In the genomic region with DNA sequence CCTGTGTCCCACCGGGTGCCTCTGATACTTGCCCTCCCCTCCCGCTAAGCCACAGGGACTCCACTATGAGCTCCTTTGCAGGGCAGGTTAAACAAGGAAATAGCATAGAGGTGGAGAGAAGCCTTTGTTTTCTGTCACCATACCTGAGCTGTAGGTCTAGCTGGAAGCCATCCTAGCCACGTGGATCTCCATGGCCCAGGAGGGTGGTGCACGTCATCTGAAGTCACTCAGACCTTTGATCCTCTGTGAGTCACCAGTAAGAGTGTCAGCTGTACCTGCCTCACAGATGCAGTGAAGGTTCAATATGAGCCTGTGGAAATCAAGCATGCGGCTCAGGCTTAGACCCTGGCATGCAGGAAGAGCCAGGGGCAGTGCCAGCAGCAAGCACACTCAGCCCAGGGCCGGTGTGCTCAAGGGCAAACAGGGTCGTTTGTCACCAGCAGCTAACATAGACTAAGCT, we compare ENCODE assay signal across 1 cellular context.
TF ChIP-seq lines count a peak whose summit lies in the region.

No MANE protein-coding gene starts in this region.

TF ChIP-seq in HepG2, 621 proteins besides CTCF, POLR2A, EP300 and RAD21 (continued from another document and continues in another):
- TF ChIP-seq, protein P1, sequence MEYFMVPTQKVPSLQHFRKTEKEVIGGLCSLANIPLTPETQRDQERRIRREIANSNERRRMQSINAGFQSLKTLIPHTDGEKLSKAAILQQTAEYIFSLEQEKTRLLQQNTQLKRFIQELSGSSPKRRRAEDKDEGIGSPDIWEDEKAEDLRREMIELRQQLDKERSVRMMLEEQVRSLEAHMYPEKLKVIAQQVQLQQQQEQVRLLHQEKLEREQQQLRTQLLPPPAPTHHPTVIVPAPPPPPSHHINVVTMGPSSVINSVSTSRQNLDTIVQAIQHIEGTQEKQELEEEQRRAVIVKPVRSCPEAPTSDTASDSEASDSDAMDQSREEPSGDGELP (IDR thresholded peaks at IDR 0.05; ENCODE audit: borderline replicate concordance, low read depth): peak; percentile 98
- TF ChIP-seq PAWR (CRISPR knock-in tag; IDR thresholded peaks at IDR 0.05; ENCODE audit: borderline replicate concordance) (no peak), NAIF1 (CRISPR knock-in tag; IDR thresholded peaks at IDR 0.05; ENCODE audit: borderline replicate concordance) (no peak), ZNF670 (CRISPR knock-in tag; IDR thresholded peaks at IDR 0.05; ENCODE audit: borderline replicate concordance) (no peak), ZBTB7A (CRISPR knock-in tag; IDR thresholded peaks at IDR 0.05) (no peak; the same call in 1 of the 2 replicates), ZNF792 (CRISPR knock-in tag; IDR thresholded peaks at IDR 0.05) (no peak), MATR3 (CRISPR knock-in tag; IDR thresholded peaks at IDR 0.05) (no peak), ZNF776 (CRISPR knock-in tag; IDR thresholded peaks at IDR 0.05) (no peak), BHLHE40 (IDR thresholded peaks at IDR 0.05; ENCODE audit: low read length) (peak; percentile 58; the same call in 1 of the 2 replicates), IRX3 (CRISPR knock-in tag; IDR thresholded peaks at IDR 0.05; ENCODE audit: borderline replicate concordance, low read depth) (no peak), LCORL (IDR thresholded peaks at IDR 0.05) (no peak), LCORL (CRISPR knock-in tag; IDR thresholded peaks at IDR 0.05) (0 out of 2 replicates have a peak, but pooled peaks have one; percentile 22), ZNF446 (CRISPR knock-in tag; IDR thresholded peaks at IDR 0.05) (no peak), ZEB1 (IDR thresholded peaks at IDR 0.05; ENCODE audit: insufficient replicate concordance, low read depth) (no peak), NFYC (CRISPR knock-in tag; IDR thresholded peaks at IDR 0.05) (no peak), MEIS1 (CRISPR knock-in tag; IDR thresholded peaks at IDR 0.05; ENCODE audit: borderline replicate concordance) (peak; percentile 78; the same call in 1 of the 2 replicates), ZNF569 (CRISPR knock-in tag; IDR thresholded peaks at IDR 0.05; ENCODE audit: borderline replicate concordance) (no peak), GZF1 (CRISPR knock-in tag; IDR thresholded peaks at IDR 0.05) (no peak), GLI4 (CRISPR knock-in tag; IDR thresholded peaks at IDR 0.05; ENCODE audit: borderline replicate concordance) (no peak), CC2D1A (CRISPR knock-in tag; IDR thresholded peaks at IDR 0.05) (0 out of 2 replicates have a peak, but pooled peaks have one; percentile 43), ZIK1 (CRISPR knock-in tag; IDR thresholded peaks at IDR 0.05; ENCODE audit: borderline replicate concordance, low read depth) (peak; percentile 69), ZNF616 (CRISPR knock-in tag; IDR thresholded peaks at IDR 0.05; ENCODE audit: low read depth) (peak; percentile 84; the same call in 1 of the 2 replicates), XRCC5 (optimal IDR thresholded peaks at IDR 0.05; ENCODE audit: low read length) (peak; percentile 30), ONECUT2 (CRISPR knock-in tag; IDR thresholded peaks at IDR 0.05) (0 out of 2 replicates have a peak, but pooled peaks have one; percentile 42), ZMAT3 (CRISPR knock-in tag; conservative IDR thresholded peaks at IDR 0.05) (peak; percentile 54; the same call in 1 of the 2 replicates), ZMYM2 (CRISPR knock-in tag; IDR thresholded peaks at IDR 0.05) (0 out of 2 replicates have a peak, but pooled peaks have one; percentile 27), MAZ (IDR thresholded peaks at IDR 0.05; ENCODE audit: borderline replicate concordance, low read depth, low read length) (no peak), MAZ (CRISPR knock-in tag; IDR thresholded peaks at IDR 0.05; ENCODE audit: low read depth) (peak; percentile 51), ZNF550 (CRISPR knock-in tag; IDR thresholded peaks at IDR 0.05; ENCODE audit: borderline replicate concordance) (no peak), RXRA (CRISPR knock-in tag; IDR thresholded peaks at IDR 0.05) (peak; percentile 31; the same call in 1 of the 2 replicates), ZFP41 (CRISPR knock-in tag; IDR thresholded peaks at IDR 0.05; ENCODE audit: borderline replicate concordance) (no peak), ZNF3 (CRISPR knock-in tag; IDR thresholded peaks at IDR 0.05) (no peak), HES4 (CRISPR knock-in tag; IDR thresholded peaks at IDR 0.05; ENCODE audit: borderline replicate concordance) (peak; percentile 40; the same call in 1 of the 2 replicates)
- TF ChIP-seq, protein P2, sequence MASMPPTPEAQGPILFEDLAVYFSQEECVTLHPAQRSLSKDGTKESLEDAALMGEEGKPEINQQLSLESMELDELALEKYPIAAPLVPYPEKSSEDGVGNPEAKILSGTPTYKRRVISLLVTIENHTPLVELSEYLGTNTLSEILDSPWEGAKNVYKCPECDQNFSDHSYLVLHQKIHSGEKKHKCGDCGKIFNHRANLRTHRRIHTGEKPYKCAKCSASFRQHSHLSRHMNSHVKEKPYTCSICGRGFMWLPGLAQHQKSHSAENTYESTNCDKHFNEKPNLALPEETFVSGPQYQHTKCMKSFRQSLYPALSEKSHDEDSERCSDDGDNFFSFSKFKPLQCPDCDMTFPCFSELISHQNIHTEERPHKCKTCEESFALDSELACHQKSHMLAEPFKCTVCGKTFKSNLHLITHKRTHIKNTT (CRISPR knock-in tag; IDR thresholded peaks at IDR 0.05): no peak
- TF ChIP-seq, protein P3, sequence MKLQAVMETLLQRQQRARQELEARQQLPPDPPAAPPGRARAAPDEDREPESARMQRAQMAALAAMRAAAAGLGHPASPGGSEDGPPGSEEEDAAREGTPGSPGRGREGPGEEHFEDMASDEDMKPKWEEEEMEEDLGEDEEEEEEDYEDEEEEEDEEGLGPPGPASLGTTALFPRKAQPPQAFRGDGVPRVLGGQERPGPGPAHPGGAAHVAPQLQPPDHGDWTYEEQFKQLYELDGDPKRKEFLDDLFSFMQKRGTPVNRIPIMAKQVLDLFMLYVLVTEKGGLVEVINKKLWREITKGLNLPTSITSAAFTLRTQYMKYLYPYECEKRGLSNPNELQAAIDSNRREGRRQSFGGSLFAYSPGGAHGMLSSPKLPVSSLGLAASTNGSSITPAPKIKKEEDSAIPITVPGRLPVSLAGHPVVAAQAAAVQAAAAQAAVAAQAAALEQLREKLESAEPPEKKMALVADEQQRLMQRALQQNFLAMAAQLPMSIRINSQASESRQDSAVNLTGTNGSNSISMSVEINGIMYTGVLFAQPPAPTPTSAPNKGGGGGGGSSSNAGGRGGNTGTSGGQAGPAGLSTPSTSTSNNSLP (IDR thresholded peaks at IDR 0.05; ENCODE audit: low read depth, low read length): peak; percentile 70; the same call in 1 of the 2 replicates
- TF ChIP-seq, protein P4, sequence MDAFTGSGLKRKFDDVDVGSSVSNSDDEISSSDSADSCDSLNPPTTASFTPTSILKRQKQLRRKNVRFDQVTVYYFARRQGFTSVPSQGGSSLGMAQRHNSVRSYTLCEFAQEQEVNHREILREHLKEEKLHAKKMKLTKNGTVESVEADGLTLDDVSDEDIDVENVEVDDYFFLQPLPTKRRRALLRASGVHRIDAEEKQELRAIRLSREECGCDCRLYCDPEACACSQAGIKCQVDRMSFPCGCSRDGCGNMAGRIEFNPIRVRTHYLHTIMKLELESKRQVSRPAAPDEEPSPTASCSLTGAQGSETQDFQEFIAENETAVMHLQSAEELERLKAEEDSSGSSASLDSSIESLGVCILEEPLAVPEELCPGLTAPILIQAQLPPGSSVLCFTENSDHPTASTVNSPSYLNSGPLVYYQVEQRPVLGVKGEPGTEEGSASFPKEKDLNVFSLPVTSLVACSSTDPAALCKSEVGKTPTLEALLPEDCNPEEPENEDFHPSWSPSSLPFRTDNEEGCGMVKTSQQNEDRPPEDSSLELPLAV (CRISPR knock-in tag; conservative IDR thresholded peaks at IDR 0.05; ENCODE audit: low read depth): no peak
- TF ChIP-seq, protein P5, sequence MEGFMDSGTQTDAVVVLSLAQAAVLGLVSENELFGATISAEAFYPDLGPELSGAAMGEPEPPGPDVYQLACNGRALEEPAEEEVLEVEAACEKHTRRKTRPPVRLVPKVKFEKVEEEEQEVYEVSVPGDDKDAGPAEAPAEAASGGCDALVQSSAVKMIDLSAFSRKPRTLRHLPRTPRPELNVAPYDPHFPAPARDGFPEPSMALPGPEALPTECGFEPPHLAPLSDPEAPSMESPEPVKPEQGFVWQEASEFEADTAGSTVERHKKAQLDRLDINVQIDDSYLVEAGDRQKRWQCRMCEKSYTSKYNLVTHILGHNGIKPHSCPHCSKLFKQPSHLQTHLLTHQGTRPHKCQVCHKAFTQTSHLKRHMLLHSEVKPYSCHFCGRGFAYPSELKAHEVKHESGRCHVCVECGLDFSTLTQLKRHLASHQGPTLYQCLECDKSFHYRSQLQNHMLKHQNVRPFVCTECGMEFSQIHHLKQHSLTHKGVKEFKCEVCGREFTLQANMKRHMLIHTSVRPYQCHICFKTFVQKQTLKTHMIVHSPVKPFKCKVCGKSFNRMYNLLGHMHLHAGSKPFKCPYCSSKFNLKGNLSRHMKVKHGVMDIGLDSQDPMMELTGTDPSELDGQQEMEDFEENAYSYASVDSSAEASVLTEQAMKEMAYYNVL (CRISPR knock-in tag; IDR thresholded peaks at IDR 0.05; ENCODE audit: borderline replicate concordance): no peak
- TF ChIP-seq, protein P6, sequence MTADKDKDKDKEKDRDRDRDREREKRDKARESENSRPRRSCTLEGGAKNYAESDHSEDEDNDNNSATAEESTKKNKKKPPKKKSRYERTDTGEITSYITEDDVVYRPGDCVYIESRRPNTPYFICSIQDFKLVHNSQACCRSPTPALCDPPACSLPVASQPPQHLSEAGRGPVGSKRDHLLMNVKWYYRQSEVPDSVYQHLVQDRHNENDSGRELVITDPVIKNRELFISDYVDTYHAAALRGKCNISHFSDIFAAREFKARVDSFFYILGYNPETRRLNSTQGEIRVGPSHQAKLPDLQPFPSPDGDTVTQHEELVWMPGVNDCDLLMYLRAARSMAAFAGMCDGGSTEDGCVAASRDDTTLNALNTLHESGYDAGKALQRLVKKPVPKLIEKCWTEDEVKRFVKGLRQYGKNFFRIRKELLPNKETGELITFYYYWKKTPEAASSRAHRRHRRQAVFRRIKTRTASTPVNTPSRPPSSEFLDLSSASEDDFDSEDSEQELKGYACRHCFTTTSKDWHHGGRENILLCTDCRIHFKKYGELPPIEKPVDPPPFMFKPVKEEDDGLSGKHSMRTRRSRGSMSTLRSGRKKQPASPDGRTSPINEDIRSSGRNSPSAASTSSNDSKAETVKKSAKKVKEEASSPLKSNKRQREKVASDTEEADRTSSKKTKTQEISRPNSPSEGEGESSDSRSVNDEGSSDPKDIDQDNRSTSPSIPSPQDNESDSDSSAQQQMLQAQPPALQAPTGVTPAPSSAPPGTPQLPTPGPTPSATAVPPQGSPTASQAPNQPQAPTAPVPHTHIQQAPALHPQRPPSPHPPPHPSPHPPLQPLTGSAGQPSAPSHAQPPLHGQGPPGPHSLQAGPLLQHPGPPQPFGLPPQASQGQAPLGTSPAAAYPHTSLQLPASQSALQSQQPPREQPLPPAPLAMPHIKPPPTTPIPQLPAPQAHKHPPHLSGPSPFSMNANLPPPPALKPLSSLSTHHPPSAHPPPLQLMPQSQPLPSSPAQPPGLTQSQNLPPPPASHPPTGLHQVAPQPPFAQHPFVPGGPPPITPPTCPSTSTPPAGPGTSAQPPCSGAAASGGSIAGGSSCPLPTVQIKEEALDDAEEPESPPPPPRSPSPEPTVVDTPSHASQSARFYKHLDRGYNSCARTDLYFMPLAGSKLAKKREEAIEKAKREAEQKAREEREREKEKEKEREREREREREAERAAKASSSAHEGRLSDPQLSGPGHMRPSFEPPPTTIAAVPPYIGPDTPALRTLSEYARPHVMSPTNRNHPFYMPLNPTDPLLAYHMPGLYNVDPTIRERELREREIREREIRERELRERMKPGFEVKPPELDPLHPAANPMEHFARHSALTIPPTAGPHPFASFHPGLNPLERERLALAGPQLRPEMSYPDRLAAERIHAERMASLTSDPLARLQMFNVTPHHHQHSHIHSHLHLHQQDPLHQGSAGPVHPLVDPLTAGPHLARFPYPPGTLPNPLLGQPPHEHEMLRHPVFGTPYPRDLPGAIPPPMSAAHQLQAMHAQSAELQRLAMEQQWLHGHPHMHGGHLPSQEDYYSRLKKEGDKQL (CRISPR knock-in tag; IDR thresholded peaks at IDR 0.05; ENCODE audit: low read depth): 0 out of 2 replicates have a peak, but pooled peaks have one; percentile 26
- TF ChIP-seq, protein P7, sequence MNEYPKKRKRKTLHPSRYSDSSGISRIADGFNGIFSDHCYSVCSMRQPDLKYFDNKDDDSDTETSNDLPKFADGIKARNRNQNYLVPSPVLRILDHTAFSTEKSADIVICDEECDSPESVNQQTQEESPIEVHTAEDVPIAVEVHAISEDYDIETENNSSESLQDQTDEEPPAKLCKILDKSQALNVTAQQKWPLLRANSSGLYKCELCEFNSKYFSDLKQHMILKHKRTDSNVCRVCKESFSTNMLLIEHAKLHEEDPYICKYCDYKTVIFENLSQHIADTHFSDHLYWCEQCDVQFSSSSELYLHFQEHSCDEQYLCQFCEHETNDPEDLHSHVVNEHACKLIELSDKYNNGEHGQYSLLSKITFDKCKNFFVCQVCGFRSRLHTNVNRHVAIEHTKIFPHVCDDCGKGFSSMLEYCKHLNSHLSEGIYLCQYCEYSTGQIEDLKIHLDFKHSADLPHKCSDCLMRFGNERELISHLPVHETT (CRISPR knock-in tag; conservative IDR thresholded peaks at IDR 0.05): no peak
- TF ChIP-seq, protein P8, sequence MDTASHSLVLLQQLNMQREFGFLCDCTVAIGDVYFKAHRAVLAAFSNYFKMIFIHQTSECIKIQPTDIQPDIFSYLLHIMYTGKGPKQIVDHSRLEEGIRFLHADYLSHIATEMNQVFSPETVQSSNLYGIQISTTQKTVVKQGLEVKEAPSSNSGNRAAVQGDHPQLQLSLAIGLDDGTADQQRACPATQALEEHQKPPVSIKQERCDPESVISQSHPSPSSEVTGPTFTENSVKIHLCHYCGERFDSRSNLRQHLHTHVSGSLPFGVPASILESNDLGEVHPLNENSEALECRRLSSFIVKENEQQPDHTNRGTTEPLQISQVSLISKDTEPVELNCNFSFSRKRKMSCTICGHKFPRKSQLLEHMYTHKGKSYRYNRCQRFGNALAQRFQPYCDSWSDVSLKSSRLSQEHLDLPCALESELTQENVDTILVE (CRISPR knock-in tag; IDR thresholded peaks at IDR 0.05): no peak
- TF ChIP-seq, protein P9, sequence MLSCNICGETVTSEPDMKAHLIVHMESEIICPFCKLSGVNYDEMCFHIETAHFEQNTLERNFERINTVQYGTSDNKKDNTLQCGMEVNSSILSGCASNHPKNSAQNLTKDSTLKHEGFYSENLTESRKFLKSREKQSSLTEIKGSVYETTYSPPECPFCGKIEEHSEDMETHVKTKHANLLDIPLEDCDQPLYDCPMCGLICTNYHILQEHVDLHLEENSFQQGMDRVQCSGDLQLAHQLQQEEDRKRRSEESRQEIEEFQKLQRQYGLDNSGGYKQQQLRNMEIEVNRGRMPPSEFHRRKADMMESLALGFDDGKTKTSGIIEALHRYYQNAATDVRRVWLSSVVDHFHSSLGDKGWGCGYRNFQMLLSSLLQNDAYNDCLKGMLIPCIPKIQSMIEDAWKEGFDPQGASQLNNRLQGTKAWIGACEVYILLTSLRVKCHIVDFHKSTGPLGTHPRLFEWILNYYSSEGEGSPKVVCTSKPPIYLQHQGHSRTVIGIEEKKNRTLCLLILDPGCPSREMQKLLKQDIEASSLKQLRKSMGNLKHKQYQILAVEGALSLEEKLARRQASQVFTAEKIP (CRISPR knock-in tag; IDR thresholded peaks at IDR 0.05; ENCODE audit: borderline replicate concordance): no peak
